Comparison of ENCODE assay signal across 10 cellular contexts in the genomic region with DNA sequence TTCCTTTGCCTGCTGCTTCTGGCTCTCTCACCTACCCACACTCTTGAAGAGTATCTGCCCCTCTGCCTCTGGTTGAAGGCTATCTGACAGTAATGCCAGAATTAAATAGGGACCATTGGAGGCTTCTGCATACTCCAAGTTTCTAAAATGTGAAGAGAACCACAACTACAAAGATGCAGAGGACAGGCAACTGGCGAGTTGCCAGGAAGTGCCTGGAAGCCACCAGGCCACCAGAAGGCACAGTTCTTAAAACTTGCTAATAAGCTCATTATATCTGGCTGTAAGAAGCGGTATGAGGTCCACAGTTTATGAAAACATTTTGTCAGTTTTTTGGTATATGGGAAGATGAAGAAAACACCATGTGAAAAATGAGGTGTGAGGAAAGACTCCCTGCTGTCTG.
"Had no signal": no experiment of that assay in that cellular context is flagged by ENCODE, and none has a peak within 500 bp of the region (broad histone marks: within the 10 kb centered on the region; RNA-seq: fewer than 3 reads in every experiment).

No MANE protein-coding gene starts in this region.

- H3K27ac Mint-ChIP-seq: activated naive CD8-positive, alpha-beta T cell treated with anti-CD3 and anti-CD28 coated beads, Interleukin-2, amount 50 U/mL, for 24 hours; natural killer cell had no signal

- ATAC-seq: activated naive CD8-positive, alpha-beta T cell treated with anti-CD3 and anti-CD28 coated beads, Interleukin-2, amount 50 U/mL, for 24 hours; natural killer cell had no signal

- H3K27ac ChIP-seq: ascending aorta, esophagus muscularis mucosa had no signal

- H3K4me3 ChIP-seq: ascending aorta, esophagus muscularis mucosa, lung, mucosa of descending colon had no signal

- H3K9me3 Mint-ChIP-seq: activated naive CD8-positive, alpha-beta T cell treated with anti-CD3 and anti-CD28 coated beads, Interleukin-2, amount 50 U/mL, for 24 hours; natural killer cell had no signal

- DNase-seq: activated CD4-positive, alpha-beta T cell treated with anti-CD3 and anti-CD28 coated beads, Interleukin-2, amount 50 U/mL, for 4 hours; activated naive CD8-positive, alpha-beta T cell treated with anti-CD3 and anti-CD28 coated beads, Interleukin-2, amount 50 U/mL, for 24 hours; activated T-cell treated with anti-CD3 and anti-CD28 coated beads, Interleukin-2, amount 50 U/mL, for 48 hours; hypothalamus; natural killer cell; trophoblast cell had no signal

- H3K27me3 ChIP-seq: ascending aorta, esophagus muscularis mucosa had no signal

- H3K9me3 ChIP-seq: ascending aorta, esophagus muscularis mucosa, mucosa of descending colon had no signal

- H3K36me3 ChIP-seq: ascending aorta, esophagus muscularis mucosa had no signal

- H3K4me3 Mint-ChIP-seq: activated naive CD8-positive, alpha-beta T cell treated with anti-CD3 and anti-CD28 coated beads, Interleukin-2, amount 50 U/mL, for 24 hours; natural killer cell had no signal

- H3K36me3 Mint-ChIP-seq: natural killer cell had no signal

- H3K4me1 Mint-ChIP-seq: natural killer cell had no signal

- H3K27me3 Mint-ChIP-seq: activated naive CD8-positive, alpha-beta T cell treated with anti-CD3 and anti-CD28 coated beads, Interleukin-2, amount 50 U/mL, for 24 hours had no signal
